ENCODE assay signal across 14 cellular contexts in the genomic region with DNA sequence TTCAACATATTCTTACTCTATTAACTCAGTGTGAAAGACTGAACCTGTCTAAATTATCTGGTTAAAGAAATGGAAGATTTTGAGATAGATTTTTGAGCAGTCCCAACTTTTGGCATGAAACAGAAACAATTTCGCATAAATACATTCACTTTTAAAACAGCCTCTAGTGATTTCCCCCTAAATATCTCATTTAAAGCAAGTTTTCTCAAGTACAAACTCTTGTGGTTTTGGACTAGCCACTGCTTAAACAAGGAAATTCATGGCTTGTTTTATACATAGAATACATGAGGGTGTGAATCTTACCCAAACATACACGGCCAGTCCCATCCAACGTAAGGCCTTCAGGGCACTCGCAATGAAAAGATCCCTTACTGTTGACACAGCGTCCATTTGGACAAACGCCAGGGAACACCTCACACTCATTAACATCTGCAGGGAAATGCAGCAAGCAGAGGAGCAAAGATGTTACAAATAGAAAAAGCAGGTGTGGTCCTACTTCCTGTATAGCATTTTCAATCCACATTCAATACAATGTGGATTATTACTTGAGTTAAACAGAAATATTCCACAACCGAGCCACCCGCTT.
DNase-seq lines count a peak whose midpoint lies in the region; ATAC-seq and TF ChIP-seq lines count a peak whose summit lies in the region.
"Had no signal": no experiment of that assay in that cellular context is flagged by ENCODE, and none has a peak within 500 bp of the region (broad histone marks: within the 10 kb centered on the region; RNA-seq: fewer than 3 reads in every experiment).

No MANE protein-coding gene starts in this region.

- no peaks in the 10 kb centered on the region for H3K27me3 Mint-ChIP-seq in chondrocyte (ENCODE audit: low read depth)

- no peaks in the 10 kb centered on the region for H3K9me2 ChIP-seq in hepatocyte (replicated peaks; ENCODE audit: insufficient read depth)

- H3K4me3 Mint-ChIP-seq in chondrocyte (ENCODE audit: unreplicated experiment), result no peak overlapping the region
- H3K4me3 Mint-ChIP-seq: activated CD4-positive, alpha-beta T cell treated with anti-CD3 and anti-CD28 coated beads for 36 hours had no signal

- WGBS in hepatocyte (ENCODE audit: low lambda C conversion rate, missing lambda C conversion rate), result 60% methylated on average over 8 of the region's 8 CpGs

- no peaks in the 10 kb centered on the region for H3K27me3 ChIP-seq in hepatocyte
- H3K27me3 ChIP-seq: BLaER1, gastroesophageal sphincter had no signal

- no peaks in the 10 kb centered on the region for H3K36me3 ChIP-seq in hepatocyte (replicated peaks; ENCODE audit: insufficient read depth, low read depth)
- H3K36me3 ChIP-seq: BLaER1, left ventricle myocardium inferior had no signal

- H3K27ac Mint-ChIP-seq in chondrocyte (ENCODE audit: unreplicated experiment), result no peak overlapping the region
- H3K27ac Mint-ChIP-seq: activated CD4-positive, alpha-beta T cell treated with anti-CD3 and anti-CD28 coated beads for 36 hours had no signal

- DNase-seq in DMS153 treated with DMSO at 0.1 percent for 48 hours (lab: John Stamatoyannopoulos, UW; ENCODE audit: unreplicated experiment), result peak; percentile 61
- DNase-seq in NCI-H1105 (lab: John Stamatoyannopoulos, UW), result peak; percentile 57
- DNase-seq in RKO (ENCODE audit: low spot score), result peak; percentile 51
- peak; percentile 39 for DNase-seq in hepatocyte (ENCODE audit: low spot score)
- DNase-seq in stimulated activated CD8-positive, alpha-beta memory T cell treated with anti-CD3 and anti-CD28 coated beads, Interleukin-4, amount 100 ng/mL, for 48 hours, result no peak
- no peak for DNase-seq in chondrocyte (ENCODE audit: low spot score)
- DNase-seq: activated CD4-positive, alpha-beta T cell treated with anti-CD3 and anti-CD28 coated beads for 36 hours; activated effector memory CD4-positive, alpha-beta T cell treated with anti-CD3 and anti-CD28 coated beads, Interleukin-2, amount 50 U/mL, for 16 hours; left ventricle myocardium inferior; NCI-H1694 treated with DMSO at 0.1 percent for 48 hours had no signal

- H3K27ac ChIP-seq in hepatocyte, result no peak overlapping the region
- H3K27ac ChIP-seq: BLaER1, left ventricle myocardium inferior had no signal

- no peak overlapping the region for H2AFZ ChIP-seq in hepatocyte

- no peaks in the 10 kb centered on the region for H3K9me3 Mint-ChIP-seq in chondrocyte (ENCODE audit: low read depth)

- H3K4me1 Mint-ChIP-seq in chondrocyte (ENCODE audit: low read depth), result peaks cover 19% of the 10 kb centered on the region
- H3K4me1 Mint-ChIP-seq: activated CD4-positive, alpha-beta T cell treated with anti-CD3 and anti-CD28 coated beads for 36 hours had no signal

- no peak for ATAC-seq in GM18502 (IDR thresholded peaks at IDR 0.05; ENCODE audit: poor library complexity, unreplicated experiment)
- no peak for ATAC-seq in GM21367 (IDR thresholded peaks at IDR 0.05; ENCODE audit: unreplicated experiment)
- ATAC-seq: activated CD4-positive, alpha-beta T cell treated with anti-CD3 and anti-CD28 coated beads for 36 hours; gastroesophageal sphincter had no signal

- no peak overlapping the region for H3K4me3 ChIP-seq in hepatocyte
- H3K4me3 ChIP-seq: BLaER1, gastroesophageal sphincter, left ventricle myocardium inferior had no signal

- H3K4me1 ChIP-seq in hepatocyte (ENCODE audit: insufficient read depth), result no peaks in the 10 kb centered on the region

- peaks cover 31% of the 10 kb centered on the region for H3K36me3 Mint-ChIP-seq in chondrocyte (ENCODE audit: low read depth)

- H4K20me1 ChIP-seq in hepatocyte (ENCODE audit: insufficient read depth, poor library complexity, severe bottlenecking), result no peaks in the 10 kb centered on the region
- H4K20me1 ChIP-seq: BLaER1 had no signal

- H3K4me2 ChIP-seq in hepatocyte, result no peak overlapping the region
- H3K4me2 ChIP-seq: BLaER1 had no signal

- H3K79me2 ChIP-seq in hepatocyte, result no peaks in the 10 kb centered on the region

- no peak for TF ChIP-seq CTCF in hepatocyte (IDR thresholded peaks at IDR 0.05; ENCODE audit: poor library complexity)
- TF ChIP-seq CTCF in chondrocyte (IDR thresholded peaks at IDR 0.05), result no peak

- no peaks in the 10 kb centered on the region for H3K9me3 ChIP-seq in hepatocyte (ENCODE audit: low read depth)
- H3K9me3 ChIP-seq: BLaER1, gastroesophageal sphincter, left ventricle myocardium inferior had no signal

Comparison
In these comparisons a context has a peak if more than half of its experiments do, and no peak if none do; other contexts are left out.
1. DNase-seq: peak in DMS153 treated with DMSO at 0.1 percent for 48 hours (single experiment), NCI-H1105 (single experiment), RKO (single experiment) and hepatocyte (single experiment); none in stimulated activated CD8-positive, alpha-beta memory T cell treated with anti-CD3 and anti-CD28 coated beads, Interleukin-4, amount 100 ng/mL, for 48 hours (single experiment) and chondrocyte (single experiment).